Comparison of ENCODE assay signal across 30 cellular contexts in genomic region chr6:115663681-115664080, GRCh38.
"Had no signal": no experiment of that assay in that cellular context is flagged by ENCODE, and none has a peak within 500 bp of the region (broad histone marks: within the 10 kb centered on the region; RNA-seq: fewer than 3 reads in every experiment).

No MANE protein-coding gene starts in this region.

- H3K27me3 ChIP-seq: adrenal gland, body of pancreas, brain microvascular endothelial cell, breast epithelium had no signal

- H3K4me1 ChIP-seq: adrenal gland, body of pancreas, breast epithelium had no signal

- DNase-seq: activated B cell treated with CpG ODN at 0.5 μM for 24 hours; activated CD4-positive, alpha-beta memory T cell treated with anti-CD3 and anti-CD28 coated beads for 36 hours; activated CD4-positive, alpha-beta T cell treated with anti-CD3 and anti-CD28 coated beads for 4 hours; activated CD4-positive, alpha-beta T cell treated with anti-CD3 and anti-CD28 coated beads, Interleukin-2, amount 10 ng/mL, durations not matched to agents 24 days and 14 days; activated CD4-positive, alpha-beta T cell treated with anti-CD3 and anti-CD28 coated beads, Interleukin-2, amount 50 U/mL, for 1 hour; activated CD4-positive, alpha-beta T cell treated with anti-CD3 and anti-CD28 coated beads, Interleukin-2, amount 50 U/mL, for 4 hours; activated CD4-positive, CD25-positive, alpha-beta regulatory T cell treated with anti-CD3 and anti-CD28 coated beads, Interleukin-2, amount 50 U/mL, for 72 hours; activated CD8-positive, alpha-beta memory T cell treated with anti-CD3 and anti-CD28 coated beads, Interleukin-2, amount 50 U/mL, for 4 hours; activated CD8-positive, alpha-beta T cell treated with anti-CD3 and anti-CD28 coated beads for 36 hours; activated effector memory CD4-positive, alpha-beta T cell treated with anti-CD3 and anti-CD28 coated beads, Interleukin-2, amount 50 U/mL, for 16 hours; activated gamma-delta T cell treated with Interleukin-2 at 50 U/mL for 16 hours; activated naive CD4-positive, alpha-beta T cell; activated naive CD4-positive, alpha-beta T cell treated with anti-CD3 and anti-CD28 coated beads for 36 hours; activated naive CD4-positive, alpha-beta T cell treated with anti-CD3 and anti-CD28 coated beads, Interleukin-2, amount 50 U/mL, for 16 hours; activated naive CD8-positive, alpha-beta T cell treated with anti-CD3 and anti-CD28 coated beads for 36 hours; activated T-cell treated with anti-CD3 and anti-CD28 coated beads for 4 hours; activated T-cell treated with anti-CD3 and anti-CD28 coated beads, Interleukin-2, amount 50 U/mL, for 1 hour; activated T-cell treated with anti-CD3 and anti-CD28 coated beads, Interleukin-2, amount 50 U/mL, for 4 hours; activated T-cell treated with anti-CD3 and anti-CD28 coated beads, Interleukin-2, amount 50 U/mL, for 72 hours; adrenal gland; amniotic stem cell; aorta; body of pancreas; brain microvascular endothelial cell; central memory CD4-positive, alpha-beta T cell; T-helper 1 cell; T-helper 2 cell; T-helper 9 cell had no signal

- H3K4me3 ChIP-seq: adrenal gland, body of pancreas, breast epithelium had no signal

- H3K27ac ChIP-seq: adrenal gland, body of pancreas, brain microvascular endothelial cell, breast epithelium, VCaP had no signal

- H3K36me3 ChIP-seq: adrenal gland, brain microvascular endothelial cell, breast epithelium had no signal

- H3K9me3 ChIP-seq: adrenal gland, body of pancreas, breast epithelium had no signal
